In genomic region chr15:101362359-101362758, GRCh38 we compare ENCODE assay signal across 28 cellular contexts.
"Had no signal": no experiment of that assay in that cellular context is flagged by ENCODE, and none has a peak within 500 bp of the region (broad histone marks: within the 10 kb centered on the region; RNA-seq: fewer than 3 reads in every experiment).

No MANE protein-coding gene starts in this region.

- H3K27ac Mint-ChIP-seq: activated CD4-positive, alpha-beta memory T cell treated with anti-CD3 and anti-CD28 coated beads, Interleukin-2, amount 10 ng/mL, durations not matched to agents 7 days and 5 days; activated CD4-positive, alpha-beta T cell treated with anti-CD3 and anti-CD28 coated beads, Interleukin-2, amount 10 ng/mL, durations not matched to agents 7 days and 5 days; activated naive CD4-positive, alpha-beta T cell treated with anti-CD3 and anti-CD28 coated beads, Interleukin-2, amount 10 ng/mL, durations not matched to agents 7 days and 5 days; activated T-cell treated with anti-CD3 and anti-CD28 coated beads, Interleukin-2, amount 50 U/mL, for 24 hours; activated T-cell treated with anti-CD3 and anti-CD28 coated beads, Interleukin-2, amount 50 U/mL, for 72 hours; brain; T-helper 17 cell; T-helper 2 cell treated with Interferon-gamma antibody and Interleukin-4, amounts not matched to agents 5 μg/mL and 100 μg/mL, for 36 hours had no signal

- H3K4me1 Mint-ChIP-seq: activated naive CD4-positive, alpha-beta T cell treated with anti-CD3 and anti-CD28 coated beads, Interleukin-2, amount 10 ng/mL, durations not matched to agents 7 days and 5 days had no signal

- H3K36me3 Mint-ChIP-seq: activated naive CD4-positive, alpha-beta T cell treated with anti-CD3 and anti-CD28 coated beads, Interleukin-2, amount 10 ng/mL, durations not matched to agents 7 days and 5 days; activated naive CD4-positive, alpha-beta T cell treated with anti-CD3 and anti-CD28 coated beads, Interleukin-2, amount 50 U/mL, for 72 hours had no signal

- H3K27ac ChIP-seq: ascending aorta, breast epithelium, cardiac muscle cell, epithelial cell of prostate, esophagus squamous epithelium had no signal

- H3K4me3 Mint-ChIP-seq: activated CD4-positive, alpha-beta memory T cell treated with anti-CD3 and anti-CD28 coated beads, Interleukin-2, amount 10 ng/mL, durations not matched to agents 7 days and 5 days; activated CD4-positive, alpha-beta T cell treated with anti-CD3 and anti-CD28 coated beads, Interleukin-2, amount 10 ng/mL, durations not matched to agents 7 days and 5 days; activated naive CD4-positive, alpha-beta T cell treated with anti-CD3 and anti-CD28 coated beads, Interleukin-2, amount 10 ng/mL, durations not matched to agents 7 days and 5 days; activated T-cell treated with anti-CD3 and anti-CD28 coated beads, Interleukin-2, amount 50 U/mL, for 24 hours; activated T-cell treated with anti-CD3 and anti-CD28 coated beads, Interleukin-2, amount 50 U/mL, for 72 hours; brain; T-helper 17 cell; T-helper 2 cell treated with Interferon-gamma antibody and Interleukin-4, amounts not matched to agents 5 μg/mL and 100 μg/mL, for 36 hours had no signal

- H3K9me3 Mint-ChIP-seq: activated CD4-positive, alpha-beta T cell treated with anti-CD3 and anti-CD28 coated beads, Interleukin-2, amount 10 ng/mL, durations not matched to agents 7 days and 5 days; activated naive CD4-positive, alpha-beta T cell treated with anti-CD3 and anti-CD28 coated beads, Interleukin-2, amount 10 ng/mL, durations not matched to agents 7 days and 5 days; activated naive CD4-positive, alpha-beta T cell treated with anti-CD3 and anti-CD28 coated beads, Interleukin-2, amount 50 U/mL, for 72 hours; T-helper 2 cell treated with Interferon-gamma antibody and Interleukin-4, amounts not matched to agents 5 μg/mL and 100 μg/mL, for 36 hours had no signal

- DNase-seq: activated CD4-positive, alpha-beta memory T cell treated with anti-CD3 and anti-CD28 coated beads, Interleukin-2, amount 10 ng/mL, durations not matched to agents 7 days and 5 days; activated CD4-positive, alpha-beta T cell treated with anti-CD3 and anti-CD28 coated beads for 4 hours; activated CD4-positive, alpha-beta T cell treated with anti-CD3 and anti-CD28 coated beads, Interleukin-2, amount 10 ng/mL, durations not matched to agents 7 days and 5 days; activated CD4-positive, alpha-beta T cell treated with anti-CD3 and anti-CD28 coated beads, Interleukin-2, amount 50 U/mL, for 4 hours; activated CD4-positive, CD25-positive, alpha-beta regulatory T cell; activated CD4-positive, CD25-positive, alpha-beta regulatory T cell treated with anti-CD3 and anti-CD28 coated beads, Interleukin-2, amount 50 U/mL, for 72 hours; activated CD8-positive, alpha-beta memory T cell treated with anti-CD3 and anti-CD28 coated beads, Interleukin-2, amount 50 U/mL, for 48 hours; activated gamma-delta T cell; activated naive CD4-positive, alpha-beta T cell; activated naive CD4-positive, alpha-beta T cell treated with anti-CD3 and anti-CD28 coated beads, Interleukin-2, amount 10 ng/mL, durations not matched to agents 7 days and 5 days; activated naive CD8-positive, alpha-beta T cell treated with anti-CD3 and anti-CD28 coated beads, Interleukin-2, amount 10 ng/mL, durations not matched to agents 7 days and 5 days; activated T-cell treated with anti-CD3 and anti-CD28 coated beads for 4 hours; activated T-cell treated with anti-CD3 and anti-CD28 coated beads, Interleukin-2, amount 50 U/mL, for 24 hours; activated T-cell treated with anti-CD3 and anti-CD28 coated beads, Interleukin-2, amount 50 U/mL, for 72 hours; central memory CD4-positive, alpha-beta T cell; effector CD8-positive, alpha-beta T cell; esophagus squamous epithelium; foreskin melanocyte; T-helper 1 cell; T-helper 17 cell; T1000 had no signal

- ATAC-seq: activated naive CD4-positive, alpha-beta T cell treated with anti-CD3 and anti-CD28 coated beads, Interleukin-2, amount 50 U/mL, for 72 hours; activated T-cell treated with anti-CD3 and anti-CD28 coated beads, Interleukin-2, amount 50 U/mL, for 72 hours; T-helper 17 cell had no signal
